In genomic region chr21:29258626-29259335, GRCh38 we compare ENCODE assay signal across 1 cellular context.
TF ChIP-seq lines count a peak whose summit lies in the region.

No MANE protein-coding gene starts in this region.

TF ChIP-seq in HepG2, 621 proteins besides CTCF, POLR2A, EP300 and RAD21 (continued from another document and continues in another):
- TF ChIP-seq ZNF788 (CRISPR knock-in tag; IDR thresholded peaks at IDR 0.05; ENCODE audit: borderline replicate concordance): no peak
- TF ChIP-seq ARHGAP35 (CRISPR knock-in tag; IDR thresholded peaks at IDR 0.05; ENCODE audit: borderline replicate concordance): no peak
- peak; percentile 31 for TF ChIP-seq TEAD3 (CRISPR knock-in tag; optimal IDR thresholded peaks at IDR 0.05; ENCODE audit: borderline replicate concordance)
- TF ChIP-seq SAP130 (CRISPR knock-in tag; IDR thresholded peaks at IDR 0.05; ENCODE audit: low read depth): peak; percentile 42; the same call in 1 of the 2 replicates
- no peak for TF ChIP-seq ZNF558 (CRISPR knock-in tag; IDR thresholded peaks at IDR 0.05; ENCODE audit: borderline replicate concordance)
- no peak for TF ChIP-seq RBAK (CRISPR knock-in tag; IDR thresholded peaks at IDR 0.05)
- TF ChIP-seq HNRNPUL1 (IDR thresholded peaks at IDR 0.05; ENCODE audit: low read depth, low read length): no peak
- no peak for TF ChIP-seq PAWR (CRISPR knock-in tag; IDR thresholded peaks at IDR 0.05; ENCODE audit: borderline replicate concordance)
- TF ChIP-seq HMG20A (CRISPR knock-in tag; IDR thresholded peaks at IDR 0.05; ENCODE audit: borderline replicate concordance): no peak
- TF ChIP-seq ZNF577 (CRISPR knock-in tag; IDR thresholded peaks at IDR 0.05; ENCODE audit: borderline replicate concordance, low read depth): no peak
- TF ChIP-seq, protein P1, sequence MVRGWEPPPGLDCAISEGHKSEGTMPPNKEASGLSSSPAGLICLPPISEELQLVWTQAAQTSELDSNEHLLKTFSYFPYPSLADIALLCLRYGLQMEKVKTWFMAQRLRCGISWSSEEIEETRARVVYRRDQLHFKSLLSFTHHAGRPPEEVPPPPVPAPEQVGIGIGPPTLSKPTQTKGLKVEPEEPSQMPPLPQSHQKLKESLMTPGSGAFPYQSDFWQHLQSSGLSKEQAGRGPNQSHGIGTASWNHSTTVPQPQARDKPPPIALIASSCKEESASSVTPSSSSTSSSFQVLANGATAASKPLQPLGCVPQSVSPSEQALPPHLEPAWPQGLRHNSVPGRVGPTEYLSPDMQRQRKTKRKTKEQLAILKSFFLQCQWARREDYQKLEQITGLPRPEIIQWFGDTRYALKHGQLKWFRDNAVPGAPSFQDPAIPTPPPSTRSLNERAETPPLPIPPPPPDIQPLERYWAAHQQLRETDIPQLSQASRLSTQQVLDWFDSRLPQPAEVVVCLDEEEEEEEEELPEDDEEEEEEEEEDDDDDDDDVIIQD (CRISPR knock-in tag; IDR thresholded peaks at IDR 0.05; ENCODE audit: low read depth): 0 out of 2 replicates have a peak, but pooled peaks have one; percentile 18
- TF ChIP-seq SRSF1 (optimal IDR thresholded peaks at IDR 0.05; ENCODE audit: low read depth, low read length): no peak
- no peak for TF ChIP-seq FOXP1 (IDR thresholded peaks at IDR 0.05)
- 0 out of 2 replicates have a peak, but pooled peaks have one; percentile 42 for TF ChIP-seq FOXP1 (CRISPR knock-in tag; IDR thresholded peaks at IDR 0.05)
- peak; percentile 54; the same call in 1 of the 2 replicates for TF ChIP-seq ETV5 (CRISPR knock-in tag; IDR thresholded peaks at IDR 0.05; ENCODE audit: borderline replicate concordance)
- no peak for TF ChIP-seq RAD51 (IDR thresholded peaks at IDR 0.05; ENCODE audit: borderline replicate concordance)
- no peak for TF ChIP-seq GATAD2A (CRISPR knock-in tag; IDR thresholded peaks at IDR 0.05)
- 0 out of 2 replicates have a peak, but pooled peaks have one; percentile 30 for TF ChIP-seq POGZ (CRISPR knock-in tag; IDR thresholded peaks at IDR 0.05)
- TF ChIP-seq ZNF629 (CRISPR knock-in tag; conservative IDR thresholded peaks at IDR 0.05): no peak
- no peak for TF ChIP-seq ZNF142 (CRISPR knock-in tag; IDR thresholded peaks at IDR 0.05)
- TF ChIP-seq NFYC (CRISPR knock-in tag; IDR thresholded peaks at IDR 0.05): no peak
- TF ChIP-seq SIN3B (IDR thresholded peaks at IDR 0.05; ENCODE audit: low read length): no peak
- no peak for TF ChIP-seq HNF4A (CRISPR knock-in tag; IDR thresholded peaks at IDR 0.05)
- no peak for TF ChIP-seq STAT5B (CRISPR knock-in tag; IDR thresholded peaks at IDR 0.05)
- TF ChIP-seq ZNF547 (CRISPR knock-in tag; IDR thresholded peaks at IDR 0.05): no peak
- TF ChIP-seq SATB2 (CRISPR knock-in tag; IDR thresholded peaks at IDR 0.05): no peak
- TF ChIP-seq, protein P2, sequence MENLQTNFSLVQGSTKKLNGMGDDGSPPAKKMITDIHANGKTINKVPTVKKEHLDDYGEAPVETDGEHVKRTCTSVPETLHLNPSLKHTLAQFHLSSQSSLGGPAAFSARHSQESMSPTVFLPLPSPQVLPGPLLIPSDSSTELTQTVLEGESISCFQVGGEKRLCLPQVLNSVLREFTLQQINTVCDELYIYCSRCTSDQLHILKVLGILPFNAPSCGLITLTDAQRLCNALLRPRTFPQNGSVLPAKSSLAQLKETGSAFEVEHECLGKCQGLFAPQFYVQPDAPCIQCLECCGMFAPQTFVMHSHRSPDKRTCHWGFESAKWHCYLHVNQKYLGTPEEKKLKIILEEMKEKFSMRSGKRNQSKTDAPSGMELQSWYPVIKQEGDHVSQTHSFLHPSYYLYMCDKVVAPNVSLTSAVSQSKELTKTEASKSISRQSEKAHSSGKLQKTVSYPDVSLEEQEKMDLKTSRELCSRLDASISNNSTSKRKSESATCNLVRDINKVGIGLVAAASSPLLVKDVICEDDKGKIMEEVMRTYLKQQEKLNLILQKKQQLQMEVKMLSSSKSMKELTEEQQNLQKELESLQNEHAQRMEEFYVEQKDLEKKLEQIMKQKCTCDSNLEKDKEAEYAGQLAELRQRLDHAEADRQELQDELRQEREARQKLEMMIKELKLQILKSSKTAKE (CRISPR knock-in tag; IDR thresholded peaks at IDR 0.05; ENCODE audit: borderline replicate concordance): no peak
- TF ChIP-seq, protein P3, sequence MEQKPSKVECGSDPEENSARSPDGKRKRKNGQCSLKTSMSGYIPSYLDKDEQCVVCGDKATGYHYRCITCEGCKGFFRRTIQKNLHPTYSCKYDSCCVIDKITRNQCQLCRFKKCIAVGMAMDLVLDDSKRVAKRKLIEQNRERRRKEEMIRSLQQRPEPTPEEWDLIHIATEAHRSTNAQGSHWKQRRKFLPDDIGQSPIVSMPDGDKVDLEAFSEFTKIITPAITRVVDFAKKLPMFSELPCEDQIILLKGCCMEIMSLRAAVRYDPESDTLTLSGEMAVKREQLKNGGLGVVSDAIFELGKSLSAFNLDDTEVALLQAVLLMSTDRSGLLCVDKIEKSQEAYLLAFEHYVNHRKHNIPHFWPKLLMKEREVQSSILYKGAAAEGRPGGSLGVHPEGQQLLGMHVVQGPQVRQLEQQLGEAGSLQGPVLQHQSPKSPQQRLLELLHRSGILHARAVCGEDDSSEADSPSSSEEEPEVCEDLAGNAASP (CRISPR knock-in tag; IDR thresholded peaks at IDR 0.05; ENCODE audit: borderline replicate concordance): no peak
- TF ChIP-seq, protein P4, sequence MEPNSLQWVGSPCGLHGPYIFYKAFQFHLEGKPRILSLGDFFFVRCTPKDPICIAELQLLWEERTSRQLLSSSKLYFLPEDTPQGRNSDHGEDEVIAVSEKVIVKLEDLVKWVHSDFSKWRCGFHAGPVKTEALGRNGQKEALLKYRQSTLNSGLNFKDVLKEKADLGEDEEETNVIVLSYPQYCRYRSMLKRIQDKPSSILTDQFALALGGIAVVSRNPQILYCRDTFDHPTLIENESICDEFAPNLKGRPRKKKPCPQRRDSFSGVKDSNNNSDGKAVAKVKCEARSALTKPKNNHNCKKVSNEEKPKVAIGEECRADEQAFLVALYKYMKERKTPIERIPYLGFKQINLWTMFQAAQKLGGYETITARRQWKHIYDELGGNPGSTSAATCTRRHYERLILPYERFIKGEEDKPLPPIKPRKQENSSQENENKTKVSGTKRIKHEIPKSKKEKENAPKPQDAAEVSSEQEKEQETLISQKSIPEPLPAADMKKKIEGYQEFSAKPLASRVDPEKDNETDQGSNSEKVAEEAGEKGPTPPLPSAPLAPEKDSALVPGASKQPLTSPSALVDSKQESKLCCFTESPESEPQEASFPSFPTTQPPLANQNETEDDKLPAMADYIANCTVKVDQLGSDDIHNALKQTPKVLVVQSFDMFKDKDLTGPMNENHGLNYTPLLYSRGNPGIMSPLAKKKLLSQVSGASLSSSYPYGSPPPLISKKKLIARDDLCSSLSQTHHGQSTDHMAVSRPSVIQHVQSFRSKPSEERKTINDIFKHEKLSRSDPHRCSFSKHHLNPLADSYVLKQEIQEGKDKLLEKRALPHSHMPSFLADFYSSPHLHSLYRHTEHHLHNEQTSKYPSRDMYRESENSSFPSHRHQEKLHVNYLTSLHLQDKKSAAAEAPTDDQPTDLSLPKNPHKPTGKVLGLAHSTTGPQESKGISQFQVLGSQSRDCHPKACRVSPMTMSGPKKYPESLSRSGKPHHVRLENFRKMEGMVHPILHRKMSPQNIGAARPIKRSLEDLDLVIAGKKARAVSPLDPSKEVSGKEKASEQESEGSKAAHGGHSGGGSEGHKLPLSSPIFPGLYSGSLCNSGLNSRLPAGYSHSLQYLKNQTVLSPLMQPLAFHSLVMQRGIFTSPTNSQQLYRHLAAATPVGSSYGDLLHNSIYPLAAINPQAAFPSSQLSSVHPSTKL (CRISPR knock-in tag; IDR thresholded peaks at IDR 0.05): peak; percentile 80
- TF ChIP-seq, protein P5, sequence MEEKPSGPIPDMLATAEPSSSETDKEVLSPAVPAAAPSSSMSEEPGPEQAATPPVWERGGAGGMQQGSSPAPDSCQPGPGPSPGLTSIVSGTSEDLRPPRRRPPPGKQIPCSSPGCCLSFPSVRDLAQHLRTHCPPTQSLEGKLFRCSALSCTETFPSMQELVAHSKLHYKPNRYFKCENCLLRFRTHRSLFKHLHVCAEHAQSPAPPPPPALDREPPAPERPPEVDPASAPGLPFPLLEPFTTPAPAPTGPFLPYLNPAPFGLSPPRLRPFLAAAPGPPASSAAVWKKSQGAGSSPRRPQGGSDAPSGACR (CRISPR knock-in tag; IDR thresholded peaks at IDR 0.05): no peak
- peak; percentile 50; the same call in 1 of the 2 replicates for TF ChIP-seq ELF3 (CRISPR knock-in tag; IDR thresholded peaks at IDR 0.05)
- TF ChIP-seq DBP (CRISPR knock-in tag; IDR thresholded peaks at IDR 0.05; ENCODE audit: not compliant biosample characterization): no peak
- TF ChIP-seq ISL2 (CRISPR knock-in tag; IDR thresholded peaks at IDR 0.05): no peak
- TF ChIP-seq ATF2 (CRISPR knock-in tag; IDR thresholded peaks at IDR 0.05): no peak
- TF ChIP-seq HNF4G (IDR thresholded peaks at IDR 0.05; ENCODE audit: borderline replicate concordance, low read depth, low read length): no peak
- TF ChIP-seq HNF4G (CRISPR knock-in tag; IDR thresholded peaks at IDR 0.05; ENCODE audit: borderline replicate concordance, low read depth): no peak
- no peak for TF ChIP-seq ZNF367 (CRISPR knock-in tag; IDR thresholded peaks at IDR 0.05; ENCODE audit: borderline replicate concordance)
- TF ChIP-seq SRY (CRISPR knock-in tag; IDR thresholded peaks at IDR 0.05): no peak
- no peak for TF ChIP-seq ZFP41 (CRISPR knock-in tag; IDR thresholded peaks at IDR 0.05; ENCODE audit: borderline replicate concordance)
- no peak for TF ChIP-seq PHB2 (IDR thresholded peaks at IDR 0.05; ENCODE audit: partially characterized antibody)
- TF ChIP-seq CHD2 (IDR thresholded peaks at IDR 0.05; ENCODE audit: low read depth, low read length): no peak
- TF ChIP-seq ATF7-NPFF (CRISPR knock-in tag; IDR thresholded peaks at IDR 0.05; ENCODE audit: low read depth): no peak
- TF ChIP-seq FIP1L1 (IDR thresholded peaks at IDR 0.05; ENCODE audit: borderline replicate concordance, insufficient read depth, low read depth, low read length): no peak
- no peak for TF ChIP-seq ZNF34 (CRISPR knock-in tag; IDR thresholded peaks at IDR 0.05; ENCODE audit: borderline replicate concordance)
- TF ChIP-seq SOX5 (CRISPR knock-in tag; IDR thresholded peaks at IDR 0.05; ENCODE audit: borderline replicate concordance): peak; percentile 87
- no peak for TF ChIP-seq ZNF567 (CRISPR knock-in tag; IDR thresholded peaks at IDR 0.05; ENCODE audit: borderline replicate concordance)
- TF ChIP-seq ZNF777 (CRISPR knock-in tag; IDR thresholded peaks at IDR 0.05): no peak
- TF ChIP-seq BRF2 (CRISPR knock-in tag; IDR thresholded peaks at IDR 0.05): no peak
- no peak for TF ChIP-seq SP4 (CRISPR knock-in tag; IDR thresholded peaks at IDR 0.05)
